ENCODE assay signal across 7 cellular contexts in genomic region chr22:41621911-41622179, GRCh38. TPM values are rescaled to one million over a fixed set of nuclear protein-coding genes. Genes with fewer than 3 reads are reported as not detected.
A peak's percentile ranks its signal among the peaks of the same experiment; 100 is the strongest.
DNase-seq lines count a peak whose midpoint lies in the region; ATAC-seq and FAIRE-seq lines count a peak whose summit lies in the region.

No MANE protein-coding gene starts in this region.

- H3K27me3 ChIP-seq in HUES6 (ENCODE audit: control insufficient read depth, insufficient read depth, low read length) (no peaks in the 10 kb centered on the region), iPS-20b (ENCODE audit: insufficient read depth, low read length) (no peaks in the 10 kb centered on the region)

- H3K4me3 Mint-ChIP-seq in activated naive CD8-positive, alpha-beta T cell = peak overlapping the region; percentile 97
- H3K4me3 Mint-ChIP-seq in stimulated activated naive CD8-positive, alpha-beta T cell treated with anti-CD3 and anti-CD28 coated beads, Interleukin-15, amount 100 ng/mL, for 72 hours = peak overlapping the region; percentile 92 to 95

- peak overlapping the region; percentile 98 for H3K27ac Mint-ChIP-seq in activated naive CD8-positive, alpha-beta T cell
- peak overlapping the region; percentile 98 to 99 for H3K27ac Mint-ChIP-seq in stimulated activated naive CD8-positive, alpha-beta T cell treated with anti-CD3 and anti-CD28 coated beads, Interleukin-15, amount 100 ng/mL, for 72 hours

- peaks cover 34% of the 10 kb centered on the region for H3K4me1 Mint-ChIP-seq in activated naive CD8-positive, alpha-beta T cell (ENCODE audit: low read depth)
- peaks cover 52% of the 10 kb centered on the region for H3K4me1 Mint-ChIP-seq in stimulated activated naive CD8-positive, alpha-beta T cell treated with anti-CD3 and anti-CD28 coated beads, Interleukin-15, amount 100 ng/mL, for 72 hours

- FAIRE-seq in frontal cortex (lab: Jason Lieb, UNC) = no peak

- H3K27ac ChIP-seq in HUES6 (ENCODE audit: low read depth, low read length) (peak overlapping the region; percentile 98), iPS-20b (ENCODE audit: low read length) (peak overlapping the region; percentile 95)

- no peak for DNase-seq in stimulated activated naive CD8-positive, alpha-beta T cell treated with anti-CD3 and anti-CD28 coated beads, Interleukin-15, amount 100 ng/mL, for 72 hours
- DNase-seq in activated effector memory CD4-positive, alpha-beta T cell treated with Interleukin-2 at 50 U/mL for 16 hours = no peak
- no peak for DNase-seq in effector CD8-positive, alpha-beta T cell (lab: John Stamatoyannopoulos, UW)
- no peak for DNase-seq in frontal cortex (ENCODE audit: low spot score in 2 of 2)

- H3K9me3 Mint-ChIP-seq in activated naive CD8-positive, alpha-beta T cell (ENCODE audit: low read depth) = no peaks in the 10 kb centered on the region
- H3K9me3 Mint-ChIP-seq in stimulated activated naive CD8-positive, alpha-beta T cell treated with anti-CD3 and anti-CD28 coated beads, Interleukin-15, amount 100 ng/mL, for 72 hours = no peaks in the 10 kb centered on the region

- no peaks in the 10 kb centered on the region for H3K27me3 Mint-ChIP-seq in activated naive CD8-positive, alpha-beta T cell
- H3K27me3 Mint-ChIP-seq in stimulated activated naive CD8-positive, alpha-beta T cell treated with anti-CD3 and anti-CD28 coated beads, Interleukin-15, amount 100 ng/mL, for 72 hours = no peaks in the 10 kb centered on the region

- ATAC-seq in stimulated activated naive CD8-positive, alpha-beta T cell treated with anti-CD3 and anti-CD28 coated beads, Interleukin-15, amount 100 ng/mL, for 72 hours = no peak

- H3K9me3 ChIP-seq in HUES6 (ENCODE audit: control insufficient read depth, insufficient read depth, low read depth, low read length) = no peaks in the 10 kb centered on the region
- H3K9me3 ChIP-seq in iPS-20b (ENCODE audit: insufficient read depth, low read depth, low read length) = no peaks in the 10 kb centered on the region

- H3K4me1 ChIP-seq in HUES6 (ENCODE audit: control insufficient read depth, insufficient read depth, low read length) = peaks cover 14% of the 10 kb centered on the region; the same call in 1 of the 2 replicates
- peaks cover 12% of the 10 kb centered on the region; the same call in 1 of the 2 replicates for H3K4me1 ChIP-seq in iPS-20b (ENCODE audit: insufficient read depth, low read length)

- H3K36me3 Mint-ChIP-seq in activated naive CD8-positive, alpha-beta T cell = peaks cover 15% of the 10 kb centered on the region

- H3K4me3 ChIP-seq in HUES6 (ENCODE audit: low read depth, low read length) (peak overlapping the region; percentile 85), iPS-20b (ENCODE audit: low read length) (peak overlapping the region; percentile 79)

- peaks cover 41% of the 10 kb centered on the region for H3K36me3 ChIP-seq in HUES6 (ENCODE audit: control insufficient read depth, insufficient read depth, low read length)
- H3K36me3 ChIP-seq in iPS-20b (ENCODE audit: insufficient read depth, low read depth, low read length) = peaks cover 39% of the 10 kb centered on the region

- H3K9ac ChIP-seq in HUES6 (ENCODE audit: low read length) = peak overlapping the region; percentile 96
- peak overlapping the region; percentile 96 for H3K9ac ChIP-seq in iPS-20b (ENCODE audit: low read depth, low read length)

RNA-seq across cellular contexts. Expression of gene XRCC6, which starts 0.8 kb away (rescaled TPM):
- total RNA-seq in frontal cortex = 259 TPM

RNA-seq across cellular contexts. Expression of gene DESI1, which starts 1.0 kb away (rescaled TPM):
- 17.9 TPM for total RNA-seq in frontal cortex

RNA-seq across cellular contexts. Expression of gene PMM1, which starts 32.2 kb away (rescaled TPM):
- total RNA-seq in frontal cortex = 16.3 TPM
